Comparison of ENCODE assay signal across 15 cellular contexts in genomic region chr13:51760592-51760991, GRCh38. TPM values are rescaled to one million over a fixed set of nuclear protein-coding genes. Genes with fewer than 3 reads are reported as not detected.
A peak's percentile ranks its signal among the peaks of the same experiment; 100 is the strongest.
DNase-seq lines count a peak whose midpoint lies in the region; ATAC-seq and TF ChIP-seq lines count a peak whose summit lies in the region.
"Had no signal": no experiment of that assay in that cellular context is flagged by ENCODE, and none has a peak within 500 bp of the region (broad histone marks: within the 10 kb centered on the region; RNA-seq: fewer than 3 reads in every experiment).

No MANE protein-coding gene starts in this region.

- no peaks in the 10 kb centered on the region for H3K36me3 ChIP-seq in WERI-Rb-1
- H3K36me3 ChIP-seq in osteoblast (ENCODE audit: insufficient read depth, low read length), result peaks cover 57% of the 10 kb centered on the region
- H3K36me3 ChIP-seq in thoracic aorta, result peaks cover 12% of the 10 kb centered on the region

- H3K4me2 ChIP-seq in osteoblast (ENCODE audit: insufficient read depth, low read length), result peak overlapping the region; percentile 19
- H3K4me2 ChIP-seq: SK-N-SH had no signal

- no peak for ATAC-seq in thoracic aorta (ENCODE audit: insufficient number of reproducible peaks, low FRiP score, low read depth)
- ATAC-seq in HG03108 (IDR thresholded peaks at IDR 0.05; ENCODE audit: unreplicated experiment), result no peak
- no peak for ATAC-seq in GM21526 (IDR thresholded peaks at IDR 0.05; ENCODE audit: low FRiP score, unreplicated experiment)
- ATAC-seq: GM12878 had no signal

- H3K79me2 ChIP-seq in osteoblast (ENCODE audit: insufficient read depth, low read length), result no peaks in the 10 kb centered on the region
- H3K79me2 ChIP-seq: parathyroid adenoma had no signal

- DNase-seq in WERI-Rb-1 (peak; percentile 75), fibroblast of mammary gland (ENCODE audit: low read depth) (peak; percentile 89), osteoblast (ENCODE audit: insufficient read length, low spot score, missing footprints) (no peak), thoracic aorta (ENCODE audit: low spot score) (no peak)
- no peak for DNase-seq in activated CD8-positive, alpha-beta memory T cell treated with anti-CD3 and anti-CD28 coated beads, Interleukin-2, amount 50 U/mL, for 48 hours
- DNase-seq: activated naive CD4-positive, alpha-beta T cell treated with anti-CD3 and anti-CD28 coated beads for 36 hours; CD4-positive, CD25-positive, alpha-beta regulatory T cell; mesendoderm; NCI-H1105 treated with DMSO at 0.1 percent for 48 hours; NCI-H446 treated with DMSO at 0.1 percent for 48 hours; SK-N-SH had no signal

- H3K27ac ChIP-seq in WERI-Rb-1 (peak overlapping the region; percentile 52; the same call in 1 of the 2 replicates), osteoblast (ENCODE audit: low read depth, low read length) (peak overlapping the region; percentile 44), thoracic aorta (peak overlapping the region; percentile 45 to 75)
- H3K27ac ChIP-seq: parathyroid adenoma had no signal

- no peaks in the 10 kb centered on the region for H4K20me1 ChIP-seq in osteoblast (ENCODE audit: insufficient read depth, low read length)

- H3K27me3 ChIP-seq in WERI-Rb-1 (ENCODE audit: insufficient read depth, low read depth, severe bottlenecking) (no peaks in the 10 kb centered on the region), osteoblast (ENCODE audit: insufficient read depth, low read length) (no peaks in the 10 kb centered on the region), thoracic aorta (replicated peaks; ENCODE audit: insufficient read depth) (no peaks in the 10 kb centered on the region)

- no peak for TF ChIP-seq CTCF in WERI-Rb-1 (IDR thresholded peaks at IDR 0.05; ENCODE audit: low read depth, low read length)
- TF ChIP-seq CTCF in fibroblast of mammary gland (conservative IDR thresholded peaks at IDR 0.05; ENCODE audit: control insufficient read depth, insufficient read depth, low read depth, low read length), result no peak
- TF ChIP-seq CTCF in osteoblast (IDR thresholded peaks at IDR 0.05; ENCODE audit: extremely low read depth, low read depth, low read length), result no peak
- TF ChIP-seq CTCF in thoracic aorta (IDR thresholded peaks at IDR 0.05), result no peak

- no peak overlapping the region for H2AFZ ChIP-seq in osteoblast (ENCODE audit: low read length)
- H2AFZ ChIP-seq: parathyroid adenoma had no signal

- H3K4me3 ChIP-seq in WERI-Rb-1 (ENCODE audit: low read depth, low read length) (peak overlapping the region; percentile 23), fibroblast of mammary gland (ENCODE audit: control insufficient read depth, low read depth, low read length) (no peak overlapping the region), osteoblast (ENCODE audit: insufficient read depth, low read length) (peak overlapping the region; percentile 7), thoracic aorta (peak overlapping the region; percentile 55)
- H3K4me3 ChIP-seq: GM12878 had no signal

- H3K4me1 ChIP-seq in osteoblast (ENCODE audit: insufficient read depth, low read length) (peaks cover 14% of the 10 kb centered on the region), thoracic aorta (ENCODE audit: control insufficient read depth in 1 of 2, low read depth in 2 of 2) (peaks cover 17 to 22% of the 10 kb centered on the region in 2 donors)

- H3K9me3 ChIP-seq in WERI-Rb-1 (ENCODE audit: severe bottlenecking), result no peaks in the 10 kb centered on the region
- H3K9me3 ChIP-seq in osteoblast (ENCODE audit: low read depth, low read length), result no peaks in the 10 kb centered on the region
- no peaks in the 10 kb centered on the region for H3K9me3 ChIP-seq in thoracic aorta
- H3K9me3 ChIP-seq: SK-N-SH had no signal

RNA-seq across cellular contexts. Expression of gene DHRS12, which starts 43.4 kb away (rescaled TPM):
- 3.3 and 3.8 TPM in 2 replicates for total RNA-seq in osteoblast
- 10 to 100 TPM in 1 of 2 donors, 1 to 10 TPM in 1; 4.9 to 13.3 TPM for total RNA-seq in thoracic aorta

Comparison
In these comparisons a context has a peak if more than half of its experiments do, and no peak if none do; other contexts are left out.
1. DNase-seq: peak in WERI-Rb-1 (single experiment) and fibroblast of mammary gland (single experiment); none in osteoblast (single experiment), thoracic aorta (single experiment) and activated CD8-positive, alpha-beta memory T cell treated with anti-CD3 and anti-CD28 coated beads, Interleukin-2, amount 50 U/mL, for 48 hours (single experiment).
2. Peak in every context shown above with its lines, with median percentiles within 50 percentile points of each other: H3K27ac ChIP-seq.